Comparison of ENCODE assay signal across 17 cellular contexts in the genomic region with DNA sequence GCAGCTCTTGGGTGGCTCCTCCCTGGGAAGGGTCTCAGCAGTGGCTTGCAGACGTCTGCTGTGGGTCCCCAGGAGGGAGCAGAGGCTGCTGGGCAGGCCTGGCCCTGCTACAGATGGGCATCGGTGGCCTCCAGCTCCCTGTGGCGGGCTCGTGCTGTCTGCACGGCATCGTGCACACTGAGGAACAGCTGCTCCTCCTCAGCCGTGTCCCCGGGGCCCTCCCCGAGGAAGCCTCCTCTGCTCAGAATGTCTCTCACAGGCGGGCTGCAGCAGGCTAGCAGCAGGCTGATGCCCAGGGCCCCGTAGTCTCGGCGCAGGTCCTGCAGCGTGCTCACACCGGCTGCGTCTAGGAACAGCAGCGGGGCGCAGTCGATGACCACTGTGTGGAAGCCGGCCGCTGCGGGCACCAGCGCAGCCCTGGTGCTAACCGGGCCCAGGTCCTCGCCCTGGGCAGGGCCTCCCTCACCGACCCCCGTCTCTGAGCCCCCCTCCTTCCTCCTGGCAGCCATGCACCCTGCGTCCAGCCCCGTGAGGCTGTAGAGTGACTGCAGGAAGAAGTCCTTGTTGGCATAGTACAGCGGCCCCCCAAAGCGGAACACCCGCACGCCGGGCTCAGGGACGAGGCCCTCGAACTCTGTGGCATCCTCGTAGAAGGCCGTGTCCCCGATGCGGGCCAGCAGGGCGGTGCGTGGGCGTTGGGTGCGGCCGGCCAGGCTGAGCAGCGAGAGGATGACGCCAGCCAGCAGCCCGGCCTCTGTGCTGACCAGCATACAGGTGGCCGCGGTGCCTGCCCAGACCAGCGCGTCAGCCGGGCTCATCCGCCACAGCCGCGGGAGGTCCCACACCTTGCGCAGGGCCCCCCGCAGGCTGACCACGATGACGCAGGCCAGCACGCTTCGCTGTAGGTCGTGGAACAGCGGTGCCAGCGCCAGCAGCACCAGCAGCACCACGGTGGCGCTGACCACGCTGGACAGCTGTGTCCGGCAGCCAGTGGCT. TPM values are rescaled to one million over a fixed set of nuclear protein-coding genes. Genes with fewer than 3 reads are reported as not detected.
"Had no signal": no experiment of that assay in that cellular context is flagged by ENCODE, and none has a peak within 500 bp of the region (broad histone marks: within the 10 kb centered on the region; RNA-seq: fewer than 3 reads in every experiment).

No MANE protein-coding gene starts in this region.

- H3K27me3 ChIP-seq: ovary had no signal

- H3K36me3 ChIP-seq: ovary had no signal

- H3K4me3 ChIP-seq: lung, ovary had no signal

- H3K27ac ChIP-seq: ovary had no signal

- ATAC-seq: activated naive CD8-positive, alpha-beta T cell treated with anti-CD3 and anti-CD28 coated beads, Interleukin-2, amount 50 U/mL, for 24 hours; activated T-cell treated with anti-CD3 and anti-CD28 coated beads, Interleukin-2, amount 50 U/mL, for 72 hours; stimulated activated effector memory CD8-positive, alpha-beta T cell treated with anti-CD3 and anti-CD28 coated beads, Interleukin-12 subunit alpha, Interleukin-12 subunit beta, amount 100 ng/mL, for 72 hours; WTC11 had no signal

- FAIRE-seq: TTC549, urothelium cell line had no signal

- DNase-seq: activated CD4-positive, alpha-beta memory T cell treated with anti-CD3 and anti-CD28 coated beads, Interleukin-2, amount 10 ng/mL, durations not matched to agents 7 days and 5 days; activated CD4-positive, alpha-beta T cell treated with anti-CD3 and anti-CD28 coated beads for 4 hours; activated naive CD8-positive, alpha-beta T cell treated with anti-CD3 and anti-CD28 coated beads, Interleukin-2, amount 50 U/mL, for 24 hours; activated T-cell treated with anti-CD3 and anti-CD28 coated beads, Interleukin-2, amount 50 U/mL, for 72 hours; aorta; cerebellar nuclear complex; effector memory CD4-positive, alpha-beta T cell; foreskin melanocyte; head of caudate nucleus; immature natural killer cell; midbrain had no signal

- H3K9me3 ChIP-seq: ovary had no signal

RNA-seq across cellular contexts. Expression of a gene that starts 4.2 kb away (rescaled TPM):
- total RNA-seq: activated T-cell treated with anti-CD3 and anti-CD28 coated beads, Interleukin-2, amount 50 U/mL, for 72 hours had no signal
